ENCODE assay signal across 2 cellular contexts in genomic region chr1:6632588-6633514, GRCh38.
TF ChIP-seq lines count a peak whose summit lies in the region.

No MANE protein-coding gene starts in this region.

TF ChIP-seq in GM23338, 12 proteins besides CTCF, POLR2A, EP300 and RAD21:
- TF ChIP-seq EZH2 (IDR thresholded peaks at IDR 0.05; ENCODE audit: low read depth, unreplicated experiment) (no peak), ZNF114 (CRISPR knock-in tag; IDR thresholded peaks at IDR 0.05) (no peak), REST (IDR thresholded peaks at IDR 0.05; ENCODE audit: unreplicated experiment) (no peak), ZNF331 (CRISPR knock-in tag; IDR thresholded peaks at IDR 0.05; ENCODE audit: low read depth) (no peak), JUNB (IDR thresholded peaks at IDR 0.05; ENCODE audit: unreplicated experiment) (no peak), CREB1 (CRISPR knock-in tag; IDR thresholded peaks at IDR 0.05; ENCODE audit: low read depth) (no peak), EZH2phosphoT487 (IDR thresholded peaks at IDR 0.05; ENCODE audit: unreplicated experiment) (no peak), NANOG (IDR thresholded peaks at IDR 0.05; ENCODE audit: borderline replicate concordance) (no peak), STAT1 (IDR thresholded peaks at IDR 0.05; ENCODE audit: unreplicated experiment) (no peak)
- TF ChIP-seq, protein P1, sequence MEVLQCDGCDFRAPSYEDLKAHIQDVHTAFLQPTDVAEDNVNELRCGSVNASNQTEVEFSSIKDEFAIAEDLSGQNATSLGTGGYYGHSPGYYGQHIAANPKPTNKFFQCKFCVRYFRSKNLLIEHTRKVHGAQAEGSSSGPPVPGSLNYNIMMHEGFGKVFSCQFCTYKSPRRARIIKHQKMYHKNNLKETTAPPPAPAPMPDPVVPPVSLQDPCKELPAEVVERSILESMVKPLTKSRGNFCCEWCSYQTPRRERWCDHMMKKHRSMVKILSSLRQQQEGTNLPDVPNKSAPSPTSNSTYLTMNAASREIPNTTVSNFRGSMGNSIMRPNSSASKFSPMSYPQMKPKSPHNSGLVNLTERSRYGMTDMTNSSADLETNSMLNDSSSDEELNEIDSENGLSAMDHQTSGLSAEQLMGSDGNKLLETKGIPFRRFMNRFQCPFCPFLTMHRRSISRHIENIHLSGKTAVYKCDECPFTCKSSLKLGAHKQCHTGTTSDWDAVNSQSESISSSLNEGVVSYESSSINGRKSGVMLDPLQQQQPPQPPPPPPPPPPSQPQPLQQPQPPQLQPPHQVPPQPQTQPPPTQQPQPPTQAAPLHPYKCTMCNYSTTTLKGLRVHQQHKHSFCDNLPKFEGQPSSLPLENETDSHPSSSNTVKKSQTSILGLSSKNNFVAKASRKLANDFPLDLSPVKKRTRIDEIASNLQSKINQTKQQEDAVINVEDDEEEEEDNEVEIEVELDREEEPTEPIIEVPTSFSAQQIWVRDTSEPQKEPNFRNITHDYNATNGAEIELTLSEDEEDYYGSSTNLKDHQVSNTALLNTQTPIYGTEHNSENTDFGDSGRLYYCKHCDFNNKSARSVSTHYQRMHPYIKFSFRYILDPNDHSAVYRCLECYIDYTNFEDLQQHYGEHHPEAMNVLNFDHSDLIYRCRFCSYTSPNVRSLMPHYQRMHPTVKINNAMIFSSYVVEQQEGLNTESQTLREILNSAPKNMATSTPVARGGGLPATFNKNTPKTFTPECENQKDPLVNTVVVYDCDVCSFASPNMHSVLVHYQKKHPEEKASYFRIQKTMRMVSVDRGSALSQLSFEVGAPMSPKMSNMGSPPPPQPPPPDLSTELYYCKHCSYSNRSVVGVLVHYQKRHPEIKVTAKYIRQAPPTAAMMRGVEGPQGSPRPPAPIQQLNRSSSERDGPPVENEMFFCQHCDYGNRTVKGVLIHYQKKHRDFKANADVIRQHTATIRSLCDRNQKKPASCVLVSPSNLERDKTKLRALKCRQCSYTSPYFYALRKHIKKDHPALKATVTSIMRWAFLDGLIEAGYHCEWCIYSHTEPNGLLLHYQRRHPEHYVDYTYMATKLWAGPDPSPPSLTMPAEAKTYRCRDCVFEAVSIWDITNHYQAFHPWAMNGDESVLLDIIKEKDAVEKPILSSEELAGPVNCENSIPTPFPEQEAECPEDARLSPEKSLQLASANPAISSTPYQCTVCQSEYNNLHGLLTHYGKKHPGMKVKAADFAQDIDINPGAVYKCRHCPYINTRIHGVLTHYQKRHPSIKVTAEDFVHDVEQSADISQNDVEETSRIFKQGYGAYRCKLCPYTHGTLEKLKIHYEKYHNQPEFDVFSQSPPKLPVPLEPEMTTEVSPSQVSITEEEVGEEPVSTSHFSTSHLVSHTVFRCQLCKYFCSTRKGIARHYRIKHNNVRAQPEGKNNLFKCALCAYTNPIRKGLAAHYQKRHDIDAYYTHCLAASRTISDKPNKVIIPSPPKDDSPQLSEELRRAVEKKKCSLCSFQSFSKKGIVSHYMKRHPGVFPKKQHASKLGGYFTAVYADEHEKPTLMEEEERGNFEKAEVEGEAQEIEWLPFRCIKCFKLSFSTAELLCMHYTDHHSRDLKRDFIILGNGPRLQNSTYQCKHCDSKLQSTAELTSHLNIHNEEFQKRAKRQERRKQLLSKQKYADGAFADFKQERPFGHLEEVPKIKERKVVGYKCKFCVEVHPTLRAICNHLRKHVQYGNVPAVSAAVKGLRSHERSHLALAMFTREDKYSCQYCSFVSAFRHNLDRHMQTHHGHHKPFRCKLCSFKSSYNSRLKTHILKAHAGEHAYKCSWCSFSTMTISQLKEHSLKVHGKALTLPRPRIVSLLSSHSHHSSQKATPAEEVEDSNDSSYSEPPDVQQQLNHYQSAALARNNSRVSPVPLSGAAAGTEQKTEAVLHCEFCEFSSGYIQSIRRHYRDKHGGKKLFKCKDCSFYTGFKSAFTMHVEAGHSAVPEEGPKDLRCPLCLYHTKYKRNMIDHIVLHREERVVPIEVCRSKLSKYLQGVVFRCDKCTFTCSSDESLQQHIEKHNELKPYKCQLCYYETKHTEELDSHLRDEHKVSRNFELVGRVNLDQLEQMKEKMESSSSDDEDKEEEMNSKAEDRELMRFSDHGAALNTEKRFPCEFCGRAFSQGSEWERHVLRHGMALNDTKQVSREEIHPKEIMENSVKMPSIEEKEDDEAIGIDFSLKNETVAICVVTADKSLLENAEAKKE (CRISPR knock-in tag; IDR thresholded peaks at IDR 0.05), result no peak
- TF ChIP-seq, protein P2, sequence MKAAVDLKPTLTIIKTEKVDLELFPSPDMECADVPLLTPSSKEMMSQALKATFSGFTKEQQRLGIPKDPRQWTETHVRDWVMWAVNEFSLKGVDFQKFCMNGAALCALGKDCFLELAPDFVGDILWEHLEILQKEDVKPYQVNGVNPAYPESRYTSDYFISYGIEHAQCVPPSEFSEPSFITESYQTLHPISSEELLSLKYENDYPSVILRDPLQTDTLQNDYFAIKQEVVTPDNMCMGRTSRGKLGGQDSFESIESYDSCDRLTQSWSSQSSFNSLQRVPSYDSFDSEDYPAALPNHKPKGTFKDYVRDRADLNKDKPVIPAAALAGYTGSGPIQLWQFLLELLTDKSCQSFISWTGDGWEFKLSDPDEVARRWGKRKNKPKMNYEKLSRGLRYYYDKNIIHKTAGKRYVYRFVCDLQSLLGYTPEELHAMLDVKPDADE (IDR thresholded peaks at IDR 0.05), result no peak

TF ChIP-seq in GM12878, 131 proteins besides CTCF, POLR2A, EP300 and RAD21:
- TF ChIP-seq ZNF217 (IDR thresholded peaks at IDR 0.05) (no peak), USF1 (IDR thresholded peaks at IDR 0.05; ENCODE audit: borderline replicate concordance, extremely low read length, insufficient read depth, low read depth, low read length) (no peak), PRDM15 (CRISPR knock-in tag; IDR thresholded peaks at IDR 0.05) (no peak), ETV6 (conservative IDR thresholded peaks at IDR 0.05 in 1 of 2, IDR thresholded peaks at IDR 0.05 in 1 of 2; ENCODE audit: borderline replicate concordance in 1 of 2, low read depth in 1 of 2) (no peak), ATF7 (IDR thresholded peaks at IDR 0.05; ENCODE audit: low read depth) (no peak), HCFC1 (IDR thresholded peaks at IDR 0.05; ENCODE audit: low read length) (no peak), POU2F2 (IDR thresholded peaks at IDR 0.05; ENCODE audit: borderline replicate concordance, low read depth, low read length) (no peak), NRF1 (conservative IDR thresholded peaks at IDR 0.05; ENCODE audit: low read depth, low read length) (no peak), POLR2AphosphoS2 (IDR thresholded peaks at IDR 0.05; ENCODE audit: low read depth, low read length) (no peak), IKZF2 (IDR thresholded peaks at IDR 0.05) (no peak), SIX5 (IDR thresholded peaks at IDR 0.05; ENCODE audit: low read depth, low read length, severe bottlenecking) (no peak), EZH2 (IDR thresholded peaks at IDR 0.05; ENCODE audit: borderline replicate concordance, control insufficient read depth, low read depth, low read length) (no peak)
- TF ChIP-seq, protein P3, sequence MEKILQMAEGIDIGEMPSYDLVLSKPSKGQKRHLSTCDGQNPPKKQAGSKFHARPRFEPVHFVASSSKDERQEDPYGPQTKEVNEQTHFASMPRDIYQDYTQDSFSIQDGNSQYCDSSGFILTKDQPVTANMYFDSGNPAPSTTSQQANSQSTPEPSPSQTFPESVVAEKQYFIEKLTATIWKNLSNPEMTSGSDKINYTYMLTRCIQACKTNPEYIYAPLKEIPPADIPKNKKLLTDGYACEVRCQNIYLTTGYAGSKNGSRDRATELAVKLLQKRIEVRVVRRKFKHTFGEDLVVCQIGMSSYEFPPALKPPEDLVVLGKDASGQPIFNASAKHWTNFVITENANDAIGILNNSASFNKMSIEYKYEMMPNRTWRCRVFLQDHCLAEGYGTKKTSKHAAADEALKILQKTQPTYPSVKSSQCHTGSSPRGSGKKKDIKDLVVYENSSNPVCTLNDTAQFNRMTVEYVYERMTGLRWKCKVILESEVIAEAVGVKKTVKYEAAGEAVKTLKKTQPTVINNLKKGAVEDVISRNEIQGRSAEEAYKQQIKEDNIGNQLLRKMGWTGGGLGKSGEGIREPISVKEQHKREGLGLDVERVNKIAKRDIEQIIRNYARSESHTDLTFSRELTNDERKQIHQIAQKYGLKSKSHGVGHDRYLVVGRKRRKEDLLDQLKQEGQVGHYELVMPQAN (conservative IDR thresholded peaks at IDR 0.05), result no peak
